ENCODE assay signal across 14 cellular contexts in the genomic region with DNA sequence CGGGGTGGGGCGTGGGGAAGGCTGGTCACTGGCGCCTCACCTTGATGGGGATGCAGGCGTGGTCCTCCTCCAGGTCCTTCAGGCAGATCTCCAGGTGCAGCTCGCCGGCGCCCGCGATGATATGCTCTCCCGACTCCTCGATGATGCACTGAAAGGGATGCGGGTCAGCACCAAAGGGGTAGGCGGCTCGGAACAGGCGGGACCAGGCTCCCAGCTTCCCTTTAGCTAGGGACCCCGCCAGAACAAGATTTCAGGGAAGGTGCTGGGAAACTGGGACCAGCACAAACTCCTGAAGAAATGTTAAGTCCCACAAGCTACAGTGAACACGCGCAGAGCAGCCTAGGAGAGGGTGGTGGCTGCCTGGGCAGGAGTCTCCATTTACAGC.
DNase-seq lines count a peak whose midpoint lies in the region; ATAC-seq and FAIRE-seq lines count a peak whose summit lies in the region.
"Had no signal": no experiment of that assay in that cellular context is flagged by ENCODE, and none has a peak within 500 bp of the region (broad histone marks: within the 10 kb centered on the region; RNA-seq: fewer than 3 reads in every experiment).

No MANE protein-coding gene starts in this region.

- ATAC-seq in GM19467 (IDR thresholded peaks at IDR 0.05; ENCODE audit: unreplicated experiment) = no peak
- ATAC-seq: natural killer cell treated with Interleukin-12 subunit alpha and Interleukin-12 subunit beta and Interleukin-15 and Interleukin-18, amount 100 ng/mL, for 72 hours had no signal

- peak; percentile 30 for DNase-seq in stimulated activated CD4-positive, alpha-beta T cell treated with anti-CD3 and anti-CD28 coated beads, Interleukin-15, amount 100 ng/mL, for 24 hours
- no peak for DNase-seq in stimulated activated CD4-positive, alpha-beta T cell treated with anti-CD3 and anti-CD28 coated beads, Interleukin-4, amount 100 ng/mL, for 24 hours
- DNase-seq in activated T-cell treated with anti-CD3 and anti-CD28 coated beads, Interleukin-2, amount 50 U/mL, for 48 hours = peak; percentile 30
- DNase-seq in iPS-NIHi11 (ENCODE audit: low spot score) (peak; percentile 11), OCI-M2 (lab: John Stamatoyannopoulos, UW; ENCODE audit: unreplicated experiment) (no peak), cerebellar nuclear complex (lab: John Stamatoyannopoulos, UW) (no peak), RCC 7860 (ENCODE audit: low spot score) (no peak)
- DNase-seq: brain microvascular endothelial cell; effector CD4-positive, alpha-beta T cell; NCI-H2081 treated with DMSO at 0.1 percent for 48 hours; NCI-H82; T-helper 2 cell had no signal

- no peak for FAIRE-seq in RCC 7860 (lab: Jason Lieb, UNC)

Comparison
In these comparisons a context has a peak if more than half of its experiments do, and no peak if none do; other contexts are left out.
1. DNase-seq: peak in stimulated activated CD4-positive, alpha-beta T cell treated with anti-CD3 and anti-CD28 coated beads, Interleukin-15, amount 100 ng/mL, for 24 hours (single experiment), activated T-cell treated with anti-CD3 and anti-CD28 coated beads, Interleukin-2, amount 50 U/mL, for 48 hours (2 of 2) and iPS-NIHi11 (single experiment); none in stimulated activated CD4-positive, alpha-beta T cell treated with anti-CD3 and anti-CD28 coated beads, Interleukin-4, amount 100 ng/mL, for 24 hours (single experiment), OCI-M2 (single experiment), cerebellar nuclear complex (0 of 2) and RCC 7860 (single experiment).